Comparison of ENCODE assay signal across 8 cellular contexts in genomic region chr3:44338010-44338827, GRCh38. TPM values are rescaled to one million over a fixed set of nuclear protein-coding genes. Genes with fewer than 3 reads are reported as not detected.
DNase-seq lines count a peak whose midpoint lies in the region; ATAC-seq lines count a peak whose summit lies in the region.

A gene with protein sequence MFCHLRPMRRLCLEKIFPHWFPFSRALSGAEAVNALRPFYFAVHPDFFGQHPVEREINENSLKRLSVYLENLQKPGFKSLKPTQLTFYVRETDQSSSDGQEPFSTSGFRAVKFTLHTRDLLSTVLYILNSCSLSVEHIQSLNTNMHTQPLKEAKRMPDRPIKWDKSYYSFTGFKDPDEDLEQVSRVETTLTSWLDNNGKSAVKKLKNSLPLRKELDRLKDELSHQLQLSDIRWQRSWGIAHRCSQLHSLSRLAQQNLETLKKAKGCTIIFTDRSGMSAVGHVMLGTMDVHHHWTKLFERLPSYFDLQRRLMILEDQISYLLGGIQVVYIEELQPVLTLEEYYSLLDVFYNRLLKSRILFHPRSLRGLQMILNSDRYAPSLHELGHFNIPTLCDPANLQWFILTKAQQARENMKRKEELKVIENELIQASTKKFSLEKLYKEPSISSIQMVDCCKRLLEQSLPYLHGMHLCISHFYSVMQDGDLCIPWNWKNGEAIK (plus strand): TSS chr3:44338766. CDS start chr3:44354783, 16,017 bp downstream.

- CTCF ChIA-PET in activated CD4-positive, alpha-beta T cell treated with anti-CD3 and anti-CD28 coated beads, Interleukin-2, amount 10 ng/mL, durations not matched to agents 7 days and 5 days (lab: Charles Lee): interaction anchor here (0.6 to 1.8 kb wide), 5 partner anchors 10 to 217 kb away, joined by 3 to 4 read pairs (median 3); partner anchors contain the start of gene ZKSCAN7

- peaks cover 24% of the 10 kb centered on the region for H3K4me1 ChIP-seq in BLaER1

- H3K9me3 Mint-ChIP-seq in activated CD4-positive, alpha-beta T cell treated with anti-CD3 and anti-CD28 coated beads, Interleukin-2, amount 10 ng/mL, durations not matched to agents 7 days and 5 days: no peaks in the 10 kb centered on the region

- H3K4me2 ChIP-seq in BLaER1: peak within 1 kb of the TSS; percentile 86

- H3K27ac Mint-ChIP-seq in activated CD4-positive, alpha-beta T cell treated with anti-CD3 and anti-CD28 coated beads, Interleukin-2, amount 10 ng/mL, durations not matched to agents 7 days and 5 days: peak within 1 kb of the TSS; percentile 100

- peaks cover 10% of the 10 kb centered on the region for H3K27me3 Mint-ChIP-seq in activated CD4-positive, alpha-beta T cell treated with anti-CD3 and anti-CD28 coated beads, Interleukin-2, amount 10 ng/mL, durations not matched to agents 7 days and 5 days

- H4K20me1 ChIP-seq in BLaER1: no peaks in the 10 kb centered on the region

- peak within 1 kb of the TSS; percentile 82 for H3K9ac ChIP-seq in BLaER1

- H3K36me3 Mint-ChIP-seq in activated CD4-positive, alpha-beta T cell treated with anti-CD3 and anti-CD28 coated beads, Interleukin-2, amount 10 ng/mL, durations not matched to agents 7 days and 5 days (ENCODE audit: low read depth): peaks cover 7% of the 10 kb centered on the region

- peak within 1 kb of the TSS; percentile 97 for H3K4me3 Mint-ChIP-seq in activated CD4-positive, alpha-beta T cell treated with anti-CD3 and anti-CD28 coated beads, Interleukin-2, amount 10 ng/mL, durations not matched to agents 7 days and 5 days

- POLR2A ChIA-PET in activated CD4-positive, alpha-beta T cell treated with anti-CD3 and anti-CD28 coated beads, Interleukin-2, amount 10 ng/mL, durations not matched to agents 7 days and 5 days (lab: Charles Lee): interaction anchor here (1.2 kb wide), 1 partner anchor 173 kb away, joined by 3 read pairs; no protein-coding TSS in a partner anchor

- peak within 1 kb of the TSS; percentile 70 for H3K4me3 ChIP-seq in BLaER1

- H3K36me3 ChIP-seq in BLaER1: peaks cover 5% of the 10 kb centered on the region; the same call in 1 of the 2 replicates

- H3K9me3 ChIP-seq in BLaER1: no peaks in the 10 kb centered on the region

- no peaks in the 10 kb centered on the region for H3K27me3 ChIP-seq in BLaER1

- H3K27ac ChIP-seq in BLaER1: peak within 1 kb of the TSS; percentile 88

- ATAC-seq in GM19324 (IDR thresholded peaks at IDR 0.05; ENCODE audit: low FRiP score, unreplicated experiment) (peak; percentile 98), HG03469 (IDR thresholded peaks at IDR 0.05; ENCODE audit: unreplicated experiment) (peak; percentile 78), left lobe of liver (peak; percentile 92)

- peaks cover 24% of the 10 kb centered on the region for H3K4me1 Mint-ChIP-seq in activated CD4-positive, alpha-beta T cell treated with anti-CD3 and anti-CD28 coated beads, Interleukin-2, amount 10 ng/mL, durations not matched to agents 7 days and 5 days

- DNase-seq in NCI-H526 treated with DMSO at 0.1 percent for 48 hours (lab: John Stamatoyannopoulos, UW): peak; percentile 93
- DNase-seq in activated CD4-positive, alpha-beta T cell treated with anti-CD3 and anti-CD28 coated beads, Interleukin-2, amount 10 ng/mL, durations not matched to agents 7 days and 5 days: peak; percentile 99
- DNase-seq in cortex of kidney (lab: John Stamatoyannopoulos, UW): peak; percentile 89
- DNase-seq in left lobe of liver (ENCODE audit: low spot score): peak; percentile 99
- peak; percentile 99 for DNase-seq in stimulated activated CD4-positive, alpha-beta T cell treated with anti-CD3 and anti-CD28 coated beads, Interleukin-2, amount 100 ng/mL, for 4 hours (ENCODE audit: low read depth)

RNA-seq across cellular contexts. Expression of the gene that starts here (rescaled TPM):
- total RNA-seq in activated CD4-positive, alpha-beta T cell treated with anti-CD3 and anti-CD28 coated beads, Interleukin-2, amount 10 ng/mL, durations not matched to agents 7 days and 5 days: 10 to 100 TPM; 16.4 to 19.9 TPM
- total RNA-seq in left lobe of liver: 30.5 TPM

Comparison
In these comparisons a context has a peak if more than half of its experiments do, and no peak if none do; other contexts are left out.
1. Peak in every context shown above with its lines: DNase-seq, ATAC-seq, H3K4me3 ChIP-seq and H3K27ac ChIP-seq.